Comparison of ENCODE assay signal across 8 cellular contexts in the genomic region with DNA sequence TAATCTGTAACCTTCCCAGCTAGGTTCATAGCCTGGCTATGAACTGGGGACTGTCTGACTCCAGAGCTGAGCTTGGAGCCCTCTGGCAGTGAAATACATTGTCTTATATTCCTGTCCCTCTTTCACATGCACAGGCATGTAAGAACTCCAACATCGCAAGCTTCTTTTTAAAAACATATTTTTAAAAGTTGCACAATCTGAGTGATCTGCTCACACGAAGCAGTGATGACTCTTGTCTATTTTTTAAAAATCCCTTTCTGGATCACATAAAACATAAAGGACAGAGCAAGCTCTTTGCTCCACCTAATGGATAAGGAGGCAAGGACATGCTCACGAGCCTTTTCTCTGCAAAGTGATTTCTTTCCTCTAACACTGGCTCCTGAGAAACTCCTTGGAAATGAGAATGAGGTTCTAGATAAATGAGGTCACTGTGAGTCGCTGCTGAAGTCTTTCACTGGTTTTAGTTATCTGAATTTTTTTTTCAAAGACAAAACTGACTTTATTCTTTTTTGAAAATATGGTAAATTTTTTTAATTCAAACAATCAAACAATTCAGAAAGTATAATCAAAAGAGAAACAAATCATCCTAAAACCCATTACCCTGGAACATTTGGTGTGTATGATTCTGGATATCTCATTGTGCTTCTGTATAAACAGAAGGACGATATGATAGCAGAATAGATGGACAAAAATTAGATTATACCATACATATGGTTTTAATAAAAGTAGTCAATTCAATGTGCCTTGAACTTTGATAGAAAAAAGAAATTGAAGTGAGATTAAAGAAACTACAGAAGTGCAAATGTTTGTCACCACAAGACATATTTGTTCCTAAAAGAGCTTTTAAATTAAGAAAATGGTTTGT. TPM values are rescaled to one million over a fixed set of nuclear protein-coding genes. Genes with fewer than 3 reads are reported as not detected.
A peak's percentile ranks its signal among the peaks of the same experiment; 100 is the strongest.
DNase-seq lines count a peak whose midpoint lies in the region; ATAC-seq and TF ChIP-seq lines count a peak whose summit lies in the region.

No MANE protein-coding gene starts in this region.

- POLR2A ChIA-PET in naive thymus-derived CD4-positive, alpha-beta T cell (lab: Charles Lee) = no interaction called here

- H3K4me3 ChIP-seq in foreskin fibroblast (ENCODE audit: low read depth in 1 of 2, low read length in 2 of 2) (no peak overlapping the region), skeletal muscle satellite cell (ENCODE audit: low read length) (no peak overlapping the region)
- no peak overlapping the region for H3K4me3 ChIP-seq in naive thymus-derived CD4-positive, alpha-beta T cell (ENCODE audit: low read length)

- TF ChIP-seq CTCF in foreskin fibroblast (IDR thresholded peaks at IDR 0.05; ENCODE audit: low read depth, low read length) = peak; percentile 61

- DNase-seq in Right ventricle myocardium inferior (ENCODE audit: missing footprints) (no peak), cardiac septum (ENCODE audit: low spot score) (no peak), RKO (ENCODE audit: low spot score) (peak; percentile 73), foreskin fibroblast (peak; percentile 36 to 74)
- DNase-seq in naive thymus-derived CD4-positive, alpha-beta T cell = no peak

- CTCF ChIA-PET in naive thymus-derived CD4-positive, alpha-beta T cell (lab: Charles Lee) = no interaction called here

- intact Hi-C loops in Right ventricle myocardium inferior (cut with DNase I) (loop anchor here (5.0 kb wide), 2 partner anchors 167 to 367 kb away; no protein-coding TSS in a partner anchor), cardiac septum (cut with DNase I) (loop anchor here (5.0 kb wide), 1 partner anchor 47 kb away; no protein-coding TSS in a partner anchor)
- intact Hi-C loops in naive thymus-derived CD4-positive, alpha-beta T cell (cut with micrococcal nuclease) = no loop called here

- peaks cover 40 to 73% (median 59%) of the 10 kb centered on the region in 5 donors for H3K27me3 Mint-ChIP-seq in naive thymus-derived CD4-positive, alpha-beta T cell

- no peaks in the 10 kb centered on the region for H3K36me3 ChIP-seq in skeletal muscle satellite cell (ENCODE audit: insufficient read depth, low read length)
- H3K36me3 ChIP-seq in naive thymus-derived CD4-positive, alpha-beta T cell (ENCODE audit: control insufficient read depth in 2 of 3, insufficient read depth in 3 of 3, low read length in 3 of 3) = no peaks in the 10 kb centered on the region

- H3K4me2 ChIP-seq in skeletal muscle satellite cell (ENCODE audit: low read length) = peak overlapping the region; percentile 23

- no peak overlapping the region for H3K27ac Mint-ChIP-seq in naive thymus-derived CD4-positive, alpha-beta T cell

- peak overlapping the region; percentile 50 for H3K9ac ChIP-seq in skeletal muscle satellite cell (ENCODE audit: low read depth, low read length)

- ATAC-seq in Right ventricle myocardium inferior (peak; percentile 81), GM18873 (IDR thresholded peaks at IDR 0.05; ENCODE audit: low FRiP score, unreplicated experiment) (no peak), GM18519 (IDR thresholded peaks at IDR 0.05; ENCODE audit: low FRiP score, unreplicated experiment) (no peak)
- ATAC-seq in naive thymus-derived CD4-positive, alpha-beta T cell = no peak

- peaks cover 0 to 2% (median 0%) of the 10 kb centered on the region in 11 donors for H3K9me3 Mint-ChIP-seq in naive thymus-derived CD4-positive, alpha-beta T cell

- no peak overlapping the region for H3K4me3 Mint-ChIP-seq in naive thymus-derived CD4-positive, alpha-beta T cell

- H3K9me3 ChIP-seq in skeletal muscle satellite cell (replicated peaks; ENCODE audit: low read length) = no peaks in the 10 kb centered on the region
- H3K9me3 ChIP-seq in naive thymus-derived CD4-positive, alpha-beta T cell (ENCODE audit: control insufficient read depth in 2 of 3, low read length in 3 of 3) = no peaks in the 10 kb centered on the region

- no peaks in the 10 kb centered on the region for H3K36me3 Mint-ChIP-seq in naive thymus-derived CD4-positive, alpha-beta T cell

- H3K4me1 ChIP-seq in skeletal muscle satellite cell (ENCODE audit: control insufficient read depth, insufficient read depth, low read length) = peaks cover 32% of the 10 kb centered on the region
- no peaks in the 10 kb centered on the region for H3K4me1 ChIP-seq in naive thymus-derived CD4-positive, alpha-beta T cell (ENCODE audit: control insufficient read depth in 2 of 2, insufficient read depth in 2 of 2, low read length in 2 of 2)

- no peaks in the 10 kb centered on the region for H3K4me1 Mint-ChIP-seq in naive thymus-derived CD4-positive, alpha-beta T cell

- H3K27ac ChIP-seq in naive thymus-derived CD4-positive, alpha-beta T cell (ENCODE audit: low read depth, low read length) = no peak overlapping the region

- no peaks in the 10 kb centered on the region for H3K27me3 ChIP-seq in skeletal muscle satellite cell (ENCODE audit: control insufficient read depth, insufficient read depth, low read length)
- no peaks in the 10 kb centered on the region for H3K27me3 ChIP-seq in naive thymus-derived CD4-positive, alpha-beta T cell (ENCODE audit: control insufficient read depth in 2 of 2, insufficient read depth in 2 of 2, low read length in 2 of 2)

RNA-seq across cellular contexts. Expression of a gene that starts 30.8 kb away (rescaled TPM):
- total RNA-seq in Right ventricle myocardium inferior (6.7 TPM), cardiac septum (0.32 TPM)
- total RNA-seq in skeletal muscle satellite cell (2012; rRNA removed) = 0.25 and 0.87 TPM in 2 replicates
- total RNA-seq in naive thymus-derived CD4-positive, alpha-beta T cell = not detected
- not detected for polyA plus RNA-seq in naive thymus-derived CD4-positive, alpha-beta T cell

Comparison
In these comparisons a context has a peak if more than half of its experiments do, and no peak if none do; other contexts are left out.
1. DNase-seq: peak in RKO (single experiment) and foreskin fibroblast (2 of 2); none in Right ventricle myocardium inferior (single experiment), cardiac septum (single experiment) and naive thymus-derived CD4-positive, alpha-beta T cell (0 of 9).
2. intact Hi-C loops: an anchor here in Right ventricle myocardium inferior (5.0 kb wide) and cardiac septum (5.0 kb wide); none called in naive thymus-derived CD4-positive, alpha-beta T cell.